ENCODE assay signal across 4 cellular contexts in genomic region chr11:44108260-44108659, GRCh38. TPM values are rescaled to one million over a fixed set of nuclear protein-coding genes. Genes with fewer than 3 reads are reported as not detected.
"Had no signal": no experiment of that assay in that cellular context is flagged by ENCODE, and none has a peak within 500 bp of the region (broad histone marks: within the 10 kb centered on the region; RNA-seq: fewer than 3 reads in every experiment).

No MANE protein-coding gene starts in this region.

- DNase-seq: GDM1, GF-D8 had no signal

- H3K4me3 ChIP-seq: GM12878 had no signal

RNA-seq across cellular contexts. Expression of gene ACCS, which starts 42.2 kb away (rescaled TPM):
- total RNA-seq: G401 had no signal
